Comparison of ENCODE assay signal across 12 cellular contexts in genomic region chr2:96233880-96234316, GRCh38. TPM values are rescaled to one million over a fixed set of nuclear protein-coding genes. Genes with fewer than 3 reads are reported as not detected.
A peak's percentile ranks its signal among the peaks of the same experiment; 100 is the strongest.
DNase-seq lines count a peak whose midpoint lies in the region; ATAC-seq and TF ChIP-seq lines count a peak whose summit lies in the region.
"Had no signal": no experiment of that assay in that cellular context is flagged by ENCODE, and none has a peak within 500 bp of the region (broad histone marks: within the 10 kb centered on the region; RNA-seq: fewer than 3 reads in every experiment).

No MANE protein-coding gene starts in this region.

- H3K27ac Mint-ChIP-seq in dendritic cell treated with granulocyte-macrophage colony-stimulating factor and Interleukin-4, amounts not matched to agents 40 ng/mL and 50 ng/mL, for 4 days, result peak overlapping the region; percentile 77

- no peaks in the 10 kb centered on the region for H3K27me3 Mint-ChIP-seq in dendritic cell treated with granulocyte-macrophage colony-stimulating factor and Interleukin-4, amounts not matched to agents 40 ng/mL and 50 ng/mL, for 4 days
- H3K27me3 Mint-ChIP-seq: central memory CD8-positive, alpha-beta T cell; naive thymus-derived CD8-positive, alpha-beta T cell had no signal

- ATAC-seq in GM18505 (IDR thresholded peaks at IDR 0.05; ENCODE audit: unreplicated experiment) (peak; percentile 82), GM21526 (IDR thresholded peaks at IDR 0.05; ENCODE audit: low FRiP score, unreplicated experiment) (peak; percentile 74), HG03378 (IDR thresholded peaks at IDR 0.05; ENCODE audit: unreplicated experiment) (peak; percentile 94), left colon (no peak)
- ATAC-seq: naive thymus-derived CD8-positive, alpha-beta T cell; PC-3 had no signal

- intact Hi-C loops in dendritic cell treated with granulocyte-macrophage colony-stimulating factor and Interleukin-4, amounts not matched to agents 40 ng/mL and 50 ng/mL, for 4 days (cut with micrococcal nuclease), result no loop called here
- intact Hi-C loops in left colon (cut with DNase I, micrococcal nuclease), result no loop called here

- peaks cover 14% of the 10 kb centered on the region for H3K36me3 Mint-ChIP-seq in dendritic cell treated with granulocyte-macrophage colony-stimulating factor and Interleukin-4, amounts not matched to agents 40 ng/mL and 50 ng/mL, for 4 days (ENCODE audit: low read depth)

- TF ChIP-seq POLR2A in GM18505 (IDR thresholded peaks at IDR 0.05; ENCODE audit: borderline replicate concordance, extremely low read depth, insufficient read depth, insufficient read length), result peak; percentile 28

- H3K4me1 Mint-ChIP-seq in dendritic cell treated with granulocyte-macrophage colony-stimulating factor and Interleukin-4, amounts not matched to agents 40 ng/mL and 50 ng/mL, for 4 days (ENCODE audit: low read depth), result peaks cover 21% of the 10 kb centered on the region
- H3K4me1 Mint-ChIP-seq: central memory CD8-positive, alpha-beta T cell had no signal

- H3K4me3 Mint-ChIP-seq in dendritic cell treated with granulocyte-macrophage colony-stimulating factor and Interleukin-4, amounts not matched to agents 40 ng/mL and 50 ng/mL, for 4 days, result no peak overlapping the region
- H3K4me3 Mint-ChIP-seq: central memory CD8-positive, alpha-beta T cell; naive thymus-derived CD8-positive, alpha-beta T cell had no signal

- no peaks in the 10 kb centered on the region for H3K9me3 Mint-ChIP-seq in dendritic cell treated with granulocyte-macrophage colony-stimulating factor and Interleukin-4, amounts not matched to agents 40 ng/mL and 50 ng/mL, for 4 days
- H3K9me3 Mint-ChIP-seq: central memory CD8-positive, alpha-beta T cell; naive thymus-derived CD8-positive, alpha-beta T cell had no signal

- DNase-seq in activated T-cell treated with anti-CD3 and anti-CD28 coated beads, Interleukin-2, amount 50 U/mL, for 48 hours, result no peak
- no peak for DNase-seq in left colon
- DNase-seq in SK-N-DZ (ENCODE audit: low spot score), result no peak
- no peak for DNase-seq in GOT3 (lab: John Stamatoyannopoulos, UW)
- DNase-seq: head of caudate nucleus; naive thymus-derived CD8-positive, alpha-beta T cell; PC-3 had no signal

RNA-seq across cellular contexts. Expression of gene STARD7, which starts 25.3 kb away (rescaled TPM):
- 100 to 1,000 TPM; 125 to 127 TPM for total RNA-seq in left colon
- polyA plus RNA-seq in SK-N-DZ (2014; cell fraction: cytosol; rRNA removed), result 191 and 326 TPM in 2 replicates
- 165 and 200 TPM in 2 replicates for polyA plus RNA-seq in SK-N-DZ (2014; cell fraction: nucleus; rRNA removed)

RNA-seq across cellular contexts. Expression of gene TMEM127, which starts 31.9 kb away (rescaled TPM):
- 100 to 1,000 TPM in 1 of 2 donors, 10 to 100 TPM in 1; 86.2 to 111 TPM for total RNA-seq in left colon
- 9.7 and 12.1 TPM in 2 replicates for polyA plus RNA-seq in SK-N-DZ (2014; cell fraction: cytosol; rRNA removed)
- 3.7 and 7.4 TPM in 2 replicates for polyA plus RNA-seq in SK-N-DZ (2014; cell fraction: nucleus; rRNA removed)

RNA-seq across cellular contexts. Expression of gene CIAO1, which starts 32.1 kb away (rescaled TPM):
- total RNA-seq in left colon, result 10 to 100 TPM; 61.7 to 68.8 TPM
- polyA plus RNA-seq in SK-N-DZ (2014; cell fraction: cytosol; rRNA removed), result 166 and 222 TPM in 2 replicates
- polyA plus RNA-seq in SK-N-DZ (2014; cell fraction: nucleus; rRNA removed), result 169 and 171 TPM in 2 replicates
